ENCODE assay signal across 11 cellular contexts in the genomic region with DNA sequence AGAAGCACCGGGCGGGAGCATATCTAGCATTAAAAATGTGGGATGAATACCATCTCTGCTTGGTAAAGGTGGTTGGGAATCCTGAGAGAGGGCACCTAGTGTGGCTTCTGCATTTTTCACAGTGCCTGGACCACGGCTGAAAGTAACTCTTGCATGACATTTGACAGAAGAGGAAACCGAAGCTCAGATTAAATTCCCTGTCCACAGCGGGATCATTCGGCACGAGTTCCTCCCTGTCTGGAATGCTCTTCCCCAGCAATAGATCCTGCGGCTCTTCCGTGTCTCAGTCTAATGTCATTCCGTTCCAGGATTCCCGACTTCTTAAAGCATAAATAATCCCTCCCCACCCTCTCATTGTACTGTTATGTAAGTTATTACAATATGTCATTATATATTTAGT. TPM values are rescaled to one million over a fixed set of nuclear protein-coding genes. Genes with fewer than 3 reads are reported as not detected.
DNase-seq lines count a peak whose midpoint lies in the region; ATAC-seq, FAIRE-seq and TF ChIP-seq lines count a peak whose summit lies in the region.
"Had no signal": no experiment of that assay in that cellular context is flagged by ENCODE, and none has a peak within 500 bp of the region (broad histone marks: within the 10 kb centered on the region; RNA-seq: fewer than 3 reads in every experiment).

No MANE protein-coding gene starts in this region.

- peak overlapping the region; percentile 96 for H3K27ac Mint-ChIP-seq in T-helper 17 cell
- no peak overlapping the region for H3K27ac Mint-ChIP-seq in memory B cell

- no peak overlapping the region for H3K4me3 Mint-ChIP-seq in T-helper 17 cell
- peak overlapping the region; percentile 41 for H3K4me3 Mint-ChIP-seq in memory B cell

- 94% methylated on average over 11 of the region's 11 CpGs for WGBS in A549 (ENCODE audit: missing lambda C conversion rate)

- no peaks in the 10 kb centered on the region for H3K9me3 ChIP-seq in A549
- H3K9me3 ChIP-seq in T-helper 17 cell (ENCODE audit: control insufficient read depth, low read length, poor library complexity, severe bottlenecking): no peaks in the 10 kb centered on the region

- no peak for TF ChIP-seq POLR2A in A549 (IDR thresholded peaks at IDR 0.05; ENCODE audit: low read length)

- peaks cover 35% of the 10 kb centered on the region for H3K4me1 ChIP-seq in A549

- H3K36me3 Mint-ChIP-seq in T-helper 17 cell (ENCODE audit: low read depth): peaks cover 10% of the 10 kb centered on the region
- peaks cover 25% of the 10 kb centered on the region for H3K36me3 Mint-ChIP-seq in memory B cell

- DNase-seq in A549 (ENCODE audit: low read depth in 1 of 2, low spot score in 1 of 2) (no peak), T-helper 17 cell (no peak), memory B cell (ENCODE audit: low spot score in 2 of 2) (no peak), NCI-H2171 (lab: John Stamatoyannopoulos, UW) (no peak), dermis blood vessel endothelial cell (no peak)
- DNase-seq: NCI-H2171 treated with DMSO at 0.1 percent for 48 hours had no signal

- H3K4me1 Mint-ChIP-seq in T-helper 17 cell (peaks cover 31% of the 10 kb centered on the region), memory B cell (peaks cover 25% of the 10 kb centered on the region)

- peak overlapping the region; percentile 77 for H3K4me2 ChIP-seq in A549

- CTCF ChIA-PET in A549 (lab: Yijun Ruan, JAX): interaction anchor here (0.6 to 1.0 kb wide), 5 partner anchors 9 to 194 kb away, joined by 3 to 6 read pairs (median 3); partner anchors contain the start of gene TRAPPC12

- H3K9me3 Mint-ChIP-seq in memory B cell: no peaks in the 10 kb centered on the region

- H3K27me3 Mint-ChIP-seq in T-helper 17 cell: no peaks in the 10 kb centered on the region
- no peaks in the 10 kb centered on the region for H3K27me3 Mint-ChIP-seq in memory B cell

- POLR2A ChIA-PET in A549 (lab: Yijun Ruan, JAX): interaction anchor here (4.8 kb wide), 1 partner anchor 16 kb away, joined by 62 read pairs; the partner anchor contains the start of gene RNASEH1

- peak overlapping the region in 1 of 2 experiments; percentile 99; a peak in 4 of 6 replicates for H3K27ac ChIP-seq in A549

- no peak for TF ChIP-seq CTCF in A549 (IDR thresholded peaks at IDR 0.05)

- no peak for FAIRE-seq in A549 (lab: Jason Lieb, UNC)

- no peak for TF ChIP-seq EP300 in A549 (IDR thresholded peaks at IDR 0.05)

- no peak for TF ChIP-seq RAD21 in A549 (conservative IDR thresholded peaks at IDR 0.05 in 1 of 2, IDR thresholded peaks at IDR 0.05 in 1 of 2)

- ATAC-seq in A549: no peak
- ATAC-seq in T-helper 17 cell: no peak
- ATAC-seq in memory B cell (ENCODE audit: low read depth): no peak
- no peak for ATAC-seq in GM19395 (IDR thresholded peaks at IDR 0.05; ENCODE audit: unreplicated experiment)
- ATAC-seq in GM19455 (IDR thresholded peaks at IDR 0.05; ENCODE audit: unreplicated experiment): no peak

- H3K4me3 ChIP-seq in A549 (peak overlapping the region; percentile 91), GM08714 (ENCODE audit: low read length) (peak overlapping the region; percentile 76; the same call in 1 of the 2 replicates)

TF ChIP-seq in A549, 52 proteins besides CTCF, POLR2A, EP300 and RAD21:
- no peak for TF ChIP-seq POLR2AphosphoS2 (conservative IDR thresholded peaks at IDR 0.05; ENCODE audit: low read length)

RNA-seq across cellular contexts. Expression of gene RPS7, which starts 0.9 kb away (rescaled TPM):
- 3,000 and 3,176 TPM in 2 replicates for polyA plus RNA-seq in A549 (2011; rRNA removed)
- 1,696 and 1,750 TPM in 2 replicates for polyA plus RNA-seq in A549 (2012; cell fraction: cytosol; rRNA removed)
- 572 and 893 TPM in 2 replicates for polyA plus RNA-seq in A549 (2012; cell fraction: nucleus; rRNA removed)
- polyA plus RNA-seq in A549 (2017; fragmentation: RNase III; extraction: RNeasy Plus Mini Kit Qiagen cat#74134 plus additional on column Dnase treatment): 3,153 to 3,802 TPM (median 3,221 TPM) in 3 replicates
- polyA minus RNA-seq in A549 (2011; rRNA and poly(A)+ RNA removed): 290 and 326 TPM in 2 replicates
- total RNA-seq in T-helper 17 cell: 1,000 to 10,000 TPM; 1,710 to 1,803 TPM
- total RNA-seq in dermis blood vessel endothelial cell: 926 and 1,911 TPM in 2 replicates

RNA-seq across cellular contexts. Expression of gene RNASEH1, which starts 16.0 kb away (rescaled TPM):
- 39.7 and 54.3 TPM in 2 replicates for polyA plus RNA-seq in A549 (2011; rRNA removed)
- 35.6 and 37.8 TPM in 2 replicates for polyA plus RNA-seq in A549 (2012; cell fraction: cytosol; rRNA removed)
- polyA plus RNA-seq in A549 (2012; cell fraction: nucleus; rRNA removed): 16.6 and 20.6 TPM in 2 replicates
- 55.3 to 59.2 TPM (median 56.8 TPM) in 3 replicates for polyA plus RNA-seq in A549 (2017; fragmentation: RNase III; extraction: RNeasy Plus Mini Kit Qiagen cat#74134 plus additional on column Dnase treatment)
- 25.5 and 26.8 TPM in 2 replicates for polyA minus RNA-seq in A549 (2011; rRNA and poly(A)+ RNA removed)
- total RNA-seq in T-helper 17 cell: 10 to 100 TPM; 25.9 to 32.9 TPM
- total RNA-seq in dermis blood vessel endothelial cell: 23.5 and 30.9 TPM in 2 replicates

RNA-seq across cellular contexts. Expression of gene COLEC11, which starts 20.8 kb away (rescaled TPM):
- polyA plus RNA-seq in A549 (2011; rRNA removed) (0.79 and 0.97 TPM in 2 replicates), A549 (2017; fragmentation: RNase III; extraction: RNeasy Plus Mini Kit Qiagen cat#74134 plus additional on column Dnase treatment) (0.24 to 0.51 TPM (median 0.30 TPM) in 3 replicates)
- polyA plus RNA-seq in A549 (2012; cell fraction: cytosol; rRNA removed): 0.87 and 0.98 TPM in 2 replicates
- polyA plus RNA-seq in A549 (2012; cell fraction: nucleus; rRNA removed): 1.8 and 2.0 TPM in 2 replicates
- 0.39 and 0.45 TPM in 2 replicates for polyA minus RNA-seq in A549 (2011; rRNA and poly(A)+ RNA removed)
- total RNA-seq in T-helper 17 cell (not detected), dermis blood vessel endothelial cell (0.79 and 0.85 TPM in 2 replicates)
- total RNA-seq: renal cortical epithelial cell had no signal
- polyA plus RNA-seq: CD14-positive monocyte had no signal

RNA-seq across cellular contexts. Expression of gene ADI1, which starts 54.8 kb away (rescaled TPM):
- 42.7 and 47.9 TPM in 2 replicates for polyA plus RNA-seq in A549 (2011; rRNA removed)
- polyA plus RNA-seq in A549 (2012; cell fraction: cytosol; rRNA removed): 51.6 and 55.2 TPM in 2 replicates
- polyA plus RNA-seq in A549 (2012; cell fraction: nucleus; rRNA removed): 31.2 and 42.2 TPM in 2 replicates
- polyA plus RNA-seq in A549 (2017; fragmentation: RNase III; extraction: RNeasy Plus Mini Kit Qiagen cat#74134 plus additional on column Dnase treatment): 78.8 to 84.6 TPM (median 84.3 TPM) in 3 replicates
- polyA minus RNA-seq in A549 (2011; rRNA and poly(A)+ RNA removed): 18.5 and 21.4 TPM in 2 replicates
- 10 to 100 TPM; 27.0 to 33.0 TPM for total RNA-seq in T-helper 17 cell
- total RNA-seq in dermis blood vessel endothelial cell: 50.9 and 68.4 TPM in 2 replicates
